1 cellular context compared by ENCODE assay signal in genomic region chr22:37503183-37503683, GRCh38.
TF ChIP-seq lines count a peak whose summit lies in the region.

No MANE protein-coding gene starts in this region.

TF ChIP-seq in H1, 55 proteins besides CTCF, POLR2A, EP300 and RAD21:
- no peak for TF ChIP-seq POU5F1 (IDR thresholded peaks at IDR 0.05; ENCODE audit: low read depth, low read length)
- no peak for TF ChIP-seq KDM1A (IDR thresholded peaks at IDR 0.05; ENCODE audit: borderline replicate concordance, low read length)
- no peak for TF ChIP-seq TCF12 (IDR thresholded peaks at IDR 0.05; ENCODE audit: low read depth, low read length)
- TF ChIP-seq SP1 (IDR thresholded peaks at IDR 0.05; ENCODE audit: low read depth, low read length) = no peak
- no peak for TF ChIP-seq SIX5 (IDR thresholded peaks at IDR 0.05; ENCODE audit: low read depth, low read length)
- no peak for TF ChIP-seq CHD7 (IDR thresholded peaks at IDR 0.05; ENCODE audit: insufficient replicate concordance, low read length)
- no peak for TF ChIP-seq TBP (IDR thresholded peaks at IDR 0.05; ENCODE audit: low read depth, low read length)
- TF ChIP-seq, protein P1, sequence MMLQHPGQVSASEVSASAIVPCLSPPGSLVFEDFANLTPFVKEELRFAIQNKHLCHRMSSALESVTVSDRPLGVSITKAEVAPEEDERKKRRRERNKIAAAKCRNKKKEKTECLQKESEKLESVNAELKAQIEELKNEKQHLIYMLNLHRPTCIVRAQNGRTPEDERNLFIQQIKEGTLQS (IDR thresholded peaks at IDR 0.05; ENCODE audit: insufficient read depth, low read depth, low read length) = no peak
- no peak for TF ChIP-seq SIRT6 (IDR thresholded peaks at IDR 0.05; ENCODE audit: low read length)
- TF ChIP-seq TEAD4 (IDR thresholded peaks at IDR 0.05; ENCODE audit: low read depth, low read length) = no peak
